ENCODE assay signal across 1 cellular context in the genomic region with DNA sequence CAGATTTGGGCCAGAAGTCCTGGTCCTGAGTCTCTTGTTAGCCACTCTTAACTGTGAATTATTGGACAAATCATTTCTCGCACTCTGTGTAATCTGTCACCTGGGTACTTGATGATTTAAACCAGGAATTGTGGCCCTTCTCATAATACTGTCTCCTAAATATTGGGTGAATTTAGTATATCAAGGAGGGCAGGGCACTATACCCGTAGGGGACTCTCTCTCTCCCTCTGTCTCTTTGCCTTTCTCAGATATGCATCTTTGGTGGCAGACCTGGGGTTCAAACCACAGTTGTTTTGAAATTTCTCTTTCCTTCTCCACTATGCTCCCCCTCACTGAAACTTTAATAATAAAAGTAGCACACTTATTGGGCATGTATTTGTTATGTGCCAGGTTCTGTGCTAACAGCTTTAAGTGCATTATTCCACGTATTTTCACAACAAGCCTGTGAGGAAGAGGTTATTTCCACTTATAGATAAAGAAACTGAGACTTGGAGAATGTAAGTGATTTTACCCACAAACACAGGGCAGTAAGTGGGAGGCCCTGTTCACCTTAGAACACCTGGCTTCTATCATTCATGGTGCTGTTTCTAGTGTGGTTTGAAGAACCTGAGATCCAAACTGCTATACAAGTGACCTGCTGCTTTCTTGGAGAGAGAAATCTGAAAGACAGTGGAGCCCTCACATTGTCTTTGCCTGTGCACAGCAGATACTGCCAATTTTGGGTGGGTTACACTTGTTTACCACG.
TF ChIP-seq lines count a peak whose summit lies in the region.

No MANE protein-coding gene starts in this region.

TF ChIP-seq in GM12878, 131 proteins besides CTCF, POLR2A, EP300 and RAD21:
- TF ChIP-seq FOS (IDR thresholded peaks at IDR 0.05; ENCODE audit: borderline replicate concordance, extremely low read depth, insufficient read length) (no peak), SMAD1 (IDR thresholded peaks at IDR 0.05; ENCODE audit: low read depth, partially characterized antibody) (no peak), FOXM1 (IDR thresholded peaks at IDR 0.05; ENCODE audit: low read depth, low read length) (0 out of 2 replicates have a peak, but pooled peaks have one; percentile 30), SP1 (IDR thresholded peaks at IDR 0.05; ENCODE audit: low read depth, low read length) (no peak), JUNB (IDR thresholded peaks at IDR 0.05) (no peak), MTA3 (IDR thresholded peaks at IDR 0.05; ENCODE audit: borderline replicate concordance, low read length) (no peak), DPF2 (IDR thresholded peaks at IDR 0.05) (no peak), NFIC (IDR thresholded peaks at IDR 0.05; ENCODE audit: low read depth, low read length) (0 out of 2 replicates have a peak, but pooled peaks have one; percentile 17), RUNX3 (IDR thresholded peaks at IDR 0.05; ENCODE audit: low read length) (peak; percentile 55), HCFC1 (IDR thresholded peaks at IDR 0.05; ENCODE audit: low read length) (no peak), RBBP5 (conservative IDR thresholded peaks at IDR 0.05) (no peak), MEF2B (IDR thresholded peaks at IDR 0.05; ENCODE audit: partially characterized antibody, poor library complexity, severe bottlenecking) (no peak), TARDBP (IDR thresholded peaks at IDR 0.05; ENCODE audit: borderline replicate concordance) (no peak), STAT1 (conservative IDR thresholded peaks at IDR 0.05) (no peak), CBX5 (IDR thresholded peaks at IDR 0.05; ENCODE audit: low read depth) (no peak), MTA2 (IDR thresholded peaks at IDR 0.05; ENCODE audit: low read depth) (no peak), CBFB (IDR thresholded peaks at IDR 0.05; ENCODE audit: low read depth) (0 out of 2 replicates have a peak, but pooled peaks have one; percentile 16), PAX5 (IDR thresholded peaks at IDR 0.05; ENCODE audit: borderline replicate concordance, low read depth, low read length) (no peak), SIN3A (IDR thresholded peaks at IDR 0.05; ENCODE audit: low read depth, low read length) (no peak), MYC (IDR thresholded peaks at IDR 0.05; ENCODE audit: insufficient read depth, insufficient read length, insufficient replicate concordance, low read length, severe bottlenecking) (no peak), ESRRA (IDR thresholded peaks at IDR 0.05; ENCODE audit: low read length) (no peak), TCF3 (IDR thresholded peaks at IDR 0.05; ENCODE audit: borderline replicate concordance, insufficient read depth, low read depth, low read length) (no peak), GABPA (IDR thresholded peaks at IDR 0.05; ENCODE audit: low read depth) (no peak), TCF12 (IDR thresholded peaks at IDR 0.05; ENCODE audit: low read depth, low read length) (0 out of 2 replicates have a peak, but pooled peaks have one; percentile 35), SMC3 (IDR thresholded peaks at IDR 0.05; ENCODE audit: borderline replicate concordance, low read length) (no peak), EED (IDR thresholded peaks at IDR 0.05; ENCODE audit: low read depth) (peak; percentile 30; the same call in 1 of the 2 replicates), GATAD2B (conservative IDR thresholded peaks at IDR 0.05; ENCODE audit: low read depth) (no peak), RELA (IDR thresholded peaks at IDR 0.05; ENCODE audit: borderline replicate concordance, partially characterized antibody) (no peak), HDAC6 (IDR thresholded peaks at IDR 0.05; ENCODE audit: unreplicated experiment) (no peak), NBN (IDR thresholded peaks at IDR 0.05) (no peak), POLR2AphosphoS2 (IDR thresholded peaks at IDR 0.05; ENCODE audit: low read depth, low read length) (no peak), ATF7 (IDR thresholded peaks at IDR 0.05; ENCODE audit: low read depth) (no peak), NR2F1 (conservative IDR thresholded peaks at IDR 0.05) (no peak), SMARCA5 (IDR thresholded peaks at IDR 0.05) (no peak), SMAD5 (IDR thresholded peaks at IDR 0.05; ENCODE audit: low read depth) (no peak)
- TF ChIP-seq, protein P1, sequence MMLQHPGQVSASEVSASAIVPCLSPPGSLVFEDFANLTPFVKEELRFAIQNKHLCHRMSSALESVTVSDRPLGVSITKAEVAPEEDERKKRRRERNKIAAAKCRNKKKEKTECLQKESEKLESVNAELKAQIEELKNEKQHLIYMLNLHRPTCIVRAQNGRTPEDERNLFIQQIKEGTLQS (IDR thresholded peaks at IDR 0.05; ENCODE audit: borderline replicate concordance, extremely low read depth, low read depth, low read length) = no peak
- TF ChIP-seq, protein P2, sequence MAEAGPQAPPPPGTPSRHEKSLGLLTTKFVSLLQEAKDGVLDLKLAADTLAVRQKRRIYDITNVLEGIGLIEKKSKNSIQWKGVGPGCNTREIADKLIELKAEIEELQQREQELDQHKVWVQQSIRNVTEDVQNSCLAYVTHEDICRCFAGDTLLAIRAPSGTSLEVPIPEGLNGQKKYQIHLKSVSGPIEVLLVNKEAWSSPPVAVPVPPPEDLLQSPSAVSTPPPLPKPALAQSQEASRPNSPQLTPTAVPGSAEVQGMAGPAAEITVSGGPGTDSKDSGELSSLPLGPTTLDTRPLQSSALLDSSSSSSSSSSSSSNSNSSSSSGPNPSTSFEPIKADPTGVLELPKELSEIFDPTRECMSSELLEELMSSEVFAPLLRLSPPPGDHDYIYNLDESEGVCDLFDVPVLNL (IDR thresholded peaks at IDR 0.05; ENCODE audit: low read depth, low read length) = no peak
- TF ChIP-seq, protein P3, sequence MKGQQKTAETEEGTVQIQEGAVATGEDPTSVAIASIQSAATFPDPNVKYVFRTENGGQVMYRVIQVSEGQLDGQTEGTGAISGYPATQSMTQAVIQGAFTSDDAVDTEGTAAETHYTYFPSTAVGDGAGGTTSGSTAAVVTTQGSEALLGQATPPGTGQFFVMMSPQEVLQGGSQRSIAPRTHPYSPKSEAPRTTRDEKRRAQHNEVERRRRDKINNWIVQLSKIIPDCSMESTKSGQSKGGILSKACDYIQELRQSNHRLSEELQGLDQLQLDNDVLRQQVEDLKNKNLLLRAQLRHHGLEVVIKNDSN (IDR thresholded peaks at IDR 0.05; ENCODE audit: borderline replicate concordance, extremely low read length, insufficient read depth, low read depth, low read length) = no peak
- TF ChIP-seq, protein P4, sequence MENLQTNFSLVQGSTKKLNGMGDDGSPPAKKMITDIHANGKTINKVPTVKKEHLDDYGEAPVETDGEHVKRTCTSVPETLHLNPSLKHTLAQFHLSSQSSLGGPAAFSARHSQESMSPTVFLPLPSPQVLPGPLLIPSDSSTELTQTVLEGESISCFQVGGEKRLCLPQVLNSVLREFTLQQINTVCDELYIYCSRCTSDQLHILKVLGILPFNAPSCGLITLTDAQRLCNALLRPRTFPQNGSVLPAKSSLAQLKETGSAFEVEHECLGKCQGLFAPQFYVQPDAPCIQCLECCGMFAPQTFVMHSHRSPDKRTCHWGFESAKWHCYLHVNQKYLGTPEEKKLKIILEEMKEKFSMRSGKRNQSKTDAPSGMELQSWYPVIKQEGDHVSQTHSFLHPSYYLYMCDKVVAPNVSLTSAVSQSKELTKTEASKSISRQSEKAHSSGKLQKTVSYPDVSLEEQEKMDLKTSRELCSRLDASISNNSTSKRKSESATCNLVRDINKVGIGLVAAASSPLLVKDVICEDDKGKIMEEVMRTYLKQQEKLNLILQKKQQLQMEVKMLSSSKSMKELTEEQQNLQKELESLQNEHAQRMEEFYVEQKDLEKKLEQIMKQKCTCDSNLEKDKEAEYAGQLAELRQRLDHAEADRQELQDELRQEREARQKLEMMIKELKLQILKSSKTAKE (IDR thresholded peaks at IDR 0.05; ENCODE audit: low read depth, poor library complexity, severe bottlenecking) = no peak
- TF ChIP-seq, protein P5, sequence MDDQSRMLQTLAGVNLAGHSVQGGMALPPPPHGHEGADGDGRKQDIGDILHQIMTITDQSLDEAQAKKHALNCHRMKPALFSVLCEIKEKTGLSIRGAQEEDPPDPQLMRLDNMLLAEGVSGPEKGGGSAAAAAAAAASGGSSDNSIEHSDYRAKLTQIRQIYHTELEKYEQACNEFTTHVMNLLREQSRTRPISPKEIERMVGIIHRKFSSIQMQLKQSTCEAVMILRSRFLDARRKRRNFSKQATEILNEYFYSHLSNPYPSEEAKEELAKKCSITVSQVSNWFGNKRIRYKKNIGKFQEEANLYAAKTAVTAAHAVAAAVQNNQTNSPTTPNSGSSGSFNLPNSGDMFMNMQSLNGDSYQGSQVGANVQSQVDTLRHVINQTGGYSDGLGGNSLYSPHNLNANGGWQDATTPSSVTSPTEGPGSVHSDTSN (IDR thresholded peaks at IDR 0.05; ENCODE audit: insufficient replicate concordance, low read depth, low read length) = no peak
- TF ChIP-seq, protein P6, sequence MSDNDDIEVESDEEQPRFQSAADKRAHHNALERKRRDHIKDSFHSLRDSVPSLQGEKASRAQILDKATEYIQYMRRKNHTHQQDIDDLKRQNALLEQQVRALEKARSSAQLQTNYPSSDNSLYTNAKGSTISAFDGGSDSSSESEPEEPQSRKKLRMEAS (IDR thresholded peaks at IDR 0.05; ENCODE audit: low read depth, low read length) = no peak
- TF ChIP-seq, protein P7, sequence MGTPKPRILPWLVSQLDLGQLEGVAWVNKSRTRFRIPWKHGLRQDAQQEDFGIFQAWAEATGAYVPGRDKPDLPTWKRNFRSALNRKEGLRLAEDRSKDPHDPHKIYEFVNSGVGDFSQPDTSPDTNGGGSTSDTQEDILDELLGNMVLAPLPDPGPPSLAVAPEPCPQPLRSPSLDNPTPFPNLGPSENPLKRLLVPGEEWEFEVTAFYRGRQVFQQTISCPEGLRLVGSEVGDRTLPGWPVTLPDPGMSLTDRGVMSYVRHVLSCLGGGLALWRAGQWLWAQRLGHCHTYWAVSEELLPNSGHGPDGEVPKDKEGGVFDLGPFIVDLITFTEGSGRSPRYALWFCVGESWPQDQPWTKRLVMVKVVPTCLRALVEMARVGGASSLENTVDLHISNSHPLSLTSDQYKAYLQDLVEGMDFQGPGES (IDR thresholded peaks at IDR 0.05) = no peak
- TF ChIP-seq, protein P8, sequence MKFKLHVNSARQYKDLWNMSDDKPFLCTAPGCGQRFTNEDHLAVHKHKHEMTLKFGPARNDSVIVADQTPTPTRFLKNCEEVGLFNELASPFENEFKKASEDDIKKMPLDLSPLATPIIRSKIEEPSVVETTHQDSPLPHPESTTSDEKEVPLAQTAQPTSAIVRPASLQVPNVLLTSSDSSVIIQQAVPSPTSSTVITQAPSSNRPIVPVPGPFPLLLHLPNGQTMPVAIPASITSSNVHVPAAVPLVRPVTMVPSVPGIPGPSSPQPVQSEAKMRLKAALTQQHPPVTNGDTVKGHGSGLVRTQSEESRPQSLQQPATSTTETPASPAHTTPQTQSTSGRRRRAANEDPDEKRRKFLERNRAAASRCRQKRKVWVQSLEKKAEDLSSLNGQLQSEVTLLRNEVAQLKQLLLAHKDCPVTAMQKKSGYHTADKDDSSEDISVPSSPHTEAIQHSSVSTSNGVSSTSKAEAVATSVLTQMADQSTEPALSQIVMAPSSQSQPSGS (IDR thresholded peaks at IDR 0.05; ENCODE audit: low read length) = no peak
